ENCODE assay signal across 14 cellular contexts in the genomic region with DNA sequence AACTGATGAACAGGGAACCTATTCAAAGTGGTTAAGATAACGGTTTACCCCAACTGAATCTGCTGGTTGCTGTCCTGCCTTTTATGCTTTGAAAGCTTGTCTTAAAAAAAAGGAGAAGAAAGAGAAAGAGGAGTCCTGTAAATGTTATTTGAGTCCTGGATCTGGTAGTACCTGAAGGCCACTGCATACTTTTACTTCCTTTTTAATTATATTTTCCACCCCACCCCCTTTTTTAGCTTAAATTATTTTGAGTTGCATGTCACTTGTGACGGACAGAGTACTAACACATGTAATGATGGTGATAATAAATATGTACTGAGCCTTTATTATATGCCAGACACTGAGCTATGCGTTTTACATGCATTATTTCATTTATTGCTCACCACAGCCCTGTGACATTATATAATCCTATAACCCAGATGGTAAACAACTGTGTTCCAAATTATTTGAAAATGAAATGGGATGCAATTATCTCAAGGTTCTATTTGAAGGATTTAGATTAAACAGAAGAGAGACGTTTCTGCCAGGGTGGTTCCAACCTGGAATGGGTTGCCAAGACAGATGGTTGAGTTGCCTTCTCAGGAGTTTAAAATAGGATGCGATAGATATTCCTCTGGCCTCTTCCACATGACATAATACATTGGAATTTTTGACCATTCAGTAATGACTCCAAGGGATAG. TPM values are rescaled to one million over a fixed set of nuclear protein-coding genes. Genes with fewer than 3 reads are reported as not detected.
DNase-seq lines count a peak whose midpoint lies in the region; ATAC-seq and TF ChIP-seq lines count a peak whose summit lies in the region.
"Had no signal": no experiment of that assay in that cellular context is flagged by ENCODE, and none has a peak within 500 bp of the region (broad histone marks: within the 10 kb centered on the region; RNA-seq: fewer than 3 reads in every experiment).

No MANE protein-coding gene starts in this region.

- no peak overlapping the region for H3K9ac ChIP-seq in GM23248

- H3K9me2 ChIP-seq in GM23248 (ENCODE audit: insufficient read depth), result no peaks in the 10 kb centered on the region

- H3K4me2 ChIP-seq in GM23248 (ENCODE audit: unreplicated experiment) (no peak overlapping the region), osteoblast (ENCODE audit: insufficient read depth, low read length) (peak overlapping the region; percentile 92)

- H3K9me3 ChIP-seq in GM23248 (ENCODE audit: low read depth), result no peaks in the 10 kb centered on the region
- no peaks in the 10 kb centered on the region for H3K9me3 ChIP-seq in osteoblast (ENCODE audit: low read depth, low read length)
- H3K9me3 ChIP-seq: stomach had no signal

- H4K20me1 ChIP-seq in GM23248 (ENCODE audit: insufficient read depth), result no peaks in the 10 kb centered on the region
- peaks cover 1% of the 10 kb centered on the region for H4K20me1 ChIP-seq in osteoblast (ENCODE audit: insufficient read depth, low read length)

- in situ Hi-C loops in GM23248 (cut with MboI) (no loop called here), brain microvascular endothelial cell (cut with HindIII; ENCODE audit: low pct_ligation_motif_present, low sequenced_read_pairs) (no loop called here)

- H3K79me2 ChIP-seq in GM23248 (ENCODE audit: insufficient read depth), result peaks cover 14% of the 10 kb centered on the region
- H3K79me2 ChIP-seq in osteoblast (ENCODE audit: insufficient read depth, low read length), result peaks cover 23% of the 10 kb centered on the region

- H3K4me1 ChIP-seq in GM23248 (ENCODE audit: insufficient read depth), result peaks cover 67% of the 10 kb centered on the region
- peaks cover 79% of the 10 kb centered on the region for H3K4me1 ChIP-seq in osteoblast (ENCODE audit: insufficient read depth, low read length)

- ATAC-seq in HG03097 (IDR thresholded peaks at IDR 0.05; ENCODE audit: low FRiP score, unreplicated experiment), result no peak
- no peak for ATAC-seq in HG03460 (IDR thresholded peaks at IDR 0.05; ENCODE audit: unreplicated experiment)

- H3K4me3 ChIP-seq in GM23248 (no peak overlapping the region), brain microvascular endothelial cell (ENCODE audit: low read depth, low read length) (no peak overlapping the region), osteoblast (ENCODE audit: insufficient read depth, low read length) (no peak overlapping the region)
- H3K4me3 ChIP-seq: stomach had no signal

- peaks cover 52% of the 10 kb centered on the region for H3F3A ChIP-seq in GM23248 (ENCODE audit: insufficient read depth)

- H2AFZ ChIP-seq in GM23248, result no peak overlapping the region
- H2AFZ ChIP-seq in osteoblast (ENCODE audit: low read length), result no peak overlapping the region

- H3K27ac ChIP-seq in GM23248 (peak overlapping the region; percentile 15; the same call in 1 of the 2 replicates), brain microvascular endothelial cell (peak overlapping the region; percentile 88), osteoblast (ENCODE audit: low read depth, low read length) (peak overlapping the region; percentile 92)

- H3K27me3 ChIP-seq in GM23248 (replicated peaks; ENCODE audit: insufficient read depth), result no peaks in the 10 kb centered on the region
- H3K27me3 ChIP-seq in brain microvascular endothelial cell (replicated peaks), result no peaks in the 10 kb centered on the region
- no peaks in the 10 kb centered on the region for H3K27me3 ChIP-seq in osteoblast (ENCODE audit: insufficient read depth, low read length)

- DNase-seq in GM23248, result no peak
- peak; percentile 99 for DNase-seq in NCI-H226
- DNase-seq in brain microvascular endothelial cell, result no peak
- no peak for DNase-seq in osteoblast (ENCODE audit: insufficient read length, low spot score, missing footprints)
- no peak for DNase-seq in GM20000 (ENCODE audit: low spot score)
- DNase-seq: activated gamma-delta T cell; DMS 273 treated with DMSO at 0.1 percent for 48 hours; Kasumi-1; NCI-H2171; occipital lobe; stimulated activated CD4-positive, alpha-beta T cell treated with anti-CD3 and anti-CD28 coated beads, Interleukin-2, amount 100 ng/mL, for 24 hours; stomach had no signal

- TF ChIP-seq CTCF in brain microvascular endothelial cell (IDR thresholded peaks at IDR 0.05; ENCODE audit: low read depth, low read length, missing control alignments) (no peak), osteoblast (IDR thresholded peaks at IDR 0.05; ENCODE audit: extremely low read depth, low read depth, low read length) (no peak), GM20000 (IDR thresholded peaks at IDR 0.05; ENCODE audit: extremely low read depth, missing control alignments) (no peak)

- 52 to 53% methylated on average over 5 of the region's 5 CpGs for WGBS in GM23248 (ENCODE audit: low coverage in 1 of 2, low lambda C conversion rate in 2 of 2, missing lambda C conversion rate in 2 of 2), 2 experiments

- H3K36me3 ChIP-seq in GM23248 (ENCODE audit: low read depth) (no peaks in the 10 kb centered on the region), brain microvascular endothelial cell (replicated peaks) (peaks cover 4% of the 10 kb centered on the region), osteoblast (ENCODE audit: insufficient read depth, low read length) (peaks cover 7% of the 10 kb centered on the region)
- H3K36me3 ChIP-seq: stomach had no signal

RNA-seq across cellular contexts. Expression of a gene that starts 2.7 kb away (rescaled TPM):
- total RNA-seq in GM23248 (2014; rRNA removed; shearing (Covaris generic)), result 25.7 and 29.9 TPM in 2 replicates
- 19.6 and 20.5 TPM in 2 replicates for polyA plus RNA-seq in GM23248 (2016; fragmentation: Nextera tagmentation; extraction: Ambion mirVana)
- total RNA-seq in osteoblast, result 5.6 and 8.0 TPM in 2 replicates

RNA-seq across cellular contexts. Expression of a gene that starts 3.0 kb away (rescaled TPM):
- total RNA-seq in GM23248 (2014; rRNA removed; shearing (Covaris generic)), result 2.9 and 3.5 TPM in 2 replicates
- 2.7 and 3.6 TPM in 2 replicates for polyA plus RNA-seq in GM23248 (2016; fragmentation: Nextera tagmentation; extraction: Ambion mirVana)
- total RNA-seq in osteoblast, result 0.29 and 0.36 TPM in 2 replicates

Comparison
In these comparisons a context has a peak if more than half of its experiments do, and no peak if none do; other contexts are left out.
1. H3K27ac ChIP-seq: peak in every context shown above with its lines; median percentile 92 in osteoblast; 88 in brain microvascular endothelial cell; 15 in GM23248.